8 cellular contexts compared by ENCODE assay signal in the genomic region with DNA sequence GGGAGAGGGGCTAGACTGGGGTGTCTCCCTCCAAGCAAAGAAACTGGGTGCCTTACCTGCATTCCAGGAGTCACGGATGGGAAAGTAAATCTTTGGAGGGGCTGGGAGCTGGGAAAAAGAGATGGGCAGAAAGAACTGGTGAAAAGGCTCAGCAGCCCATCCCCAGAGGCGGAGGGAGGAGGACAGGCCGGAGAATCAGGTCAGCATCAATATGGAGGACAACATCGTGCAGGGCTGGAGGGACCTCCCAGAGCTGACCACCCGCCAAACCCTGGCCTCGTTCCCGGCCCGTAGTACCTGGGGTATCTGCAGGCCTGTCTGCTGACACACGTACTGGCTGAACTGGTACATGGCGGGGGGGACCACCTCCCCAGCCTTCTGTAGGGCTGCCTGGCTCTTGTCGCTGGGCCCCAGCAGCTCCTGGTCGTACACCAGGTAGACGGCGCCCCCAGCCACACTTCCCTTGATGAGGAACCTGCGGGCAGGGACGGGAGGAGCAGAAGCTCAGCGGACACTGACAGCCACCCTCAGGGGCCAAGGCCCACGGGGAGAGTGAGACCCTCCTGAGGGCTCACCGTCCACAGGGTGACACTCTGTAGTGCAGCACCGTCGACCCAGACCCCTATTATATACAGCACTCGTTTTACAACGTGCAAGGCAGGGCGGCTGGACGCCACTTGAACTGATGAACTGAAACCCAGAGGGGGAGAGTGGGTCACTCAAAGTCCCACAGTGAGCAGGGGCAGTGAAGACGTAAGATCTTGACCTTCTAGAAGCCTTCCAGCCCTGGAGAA.
DNase-seq lines count a peak whose midpoint lies in the region; ATAC-seq and TF ChIP-seq lines count a peak whose summit lies in the region.

No MANE protein-coding gene starts in this region.

- H3K4me1 ChIP-seq in duodenal mucosa (ENCODE audit: control insufficient read depth in 1 of 2, insufficient read depth in 2 of 2, low read length in 2 of 2) = peaks cover 5 to 22% of the 10 kb centered on the region in 2 donors

- H3K27ac Mint-ChIP-seq in nephron = peak overlapping the region; percentile 85 to 96 (median 92)

- peak overlapping the region; percentile 95 to 98 for H3K9ac ChIP-seq in duodenal mucosa (ENCODE audit: low read depth in 1 of 2, low read length in 2 of 2)

- H3K27me3 Mint-ChIP-seq in nephron (ENCODE audit: low read depth) = no peaks in the 10 kb centered on the region

- ATAC-seq in GM21423 (IDR thresholded peaks at IDR 0.05; ENCODE audit: unreplicated experiment) = no peak
- ATAC-seq in HG03460 (IDR thresholded peaks at IDR 0.05; ENCODE audit: unreplicated experiment) = no peak
- no peak for ATAC-seq in HG02840 (IDR thresholded peaks at IDR 0.05; ENCODE audit: low FRiP score, unreplicated experiment)

- no peak for TF ChIP-seq CTCF in C4-2B (conservative IDR thresholded peaks at IDR 0.05)
- no peak for TF ChIP-seq CTCF in NB4 (IDR thresholded peaks at IDR 0.05; ENCODE audit: low read depth, low read length)
- no peak for TF ChIP-seq CTCF in nephron (IDR thresholded peaks at IDR 0.05; ENCODE audit: unreplicated experiment in 3 of 3)

- peaks cover 0 to 3% of the 10 kb centered on the region in 2 donors for H3K27me3 ChIP-seq in duodenal mucosa (ENCODE audit: control insufficient read depth in 1 of 2, insufficient read depth in 2 of 2, low read length in 2 of 2)

- no peaks in the 10 kb centered on the region for H3K9me3 Mint-ChIP-seq in nephron

- DNase-seq in NB4 (ENCODE audit: low read depth) (peak; percentile 21), NCI-H526 (lab: John Stamatoyannopoulos, UW) (no peak)

- H3K4me3 ChIP-seq in NB4 (ENCODE audit: low read depth, low read length) (peak overlapping the region; percentile 86), duodenal mucosa (ENCODE audit: low read depth in 1 of 2, low read length in 2 of 2) (peak overlapping the region; percentile 94 to 99)

- H3K4me3 Mint-ChIP-seq in nephron = peak overlapping the region; percentile 98 to 100 (median 99)

- H3K27ac ChIP-seq in C4-2B (peak overlapping the region; percentile 80), duodenal mucosa (ENCODE audit: low read depth, low read length) (peak overlapping the region; percentile 57)

- H3K9me3 ChIP-seq in duodenal mucosa (ENCODE audit: control insufficient read depth in 1 of 2, low read length in 2 of 2) = no peaks in the 10 kb centered on the region

- peaks cover 0 to 6% of the 10 kb centered on the region in 2 donors for H3K36me3 ChIP-seq in duodenal mucosa (ENCODE audit: control insufficient read depth in 1 of 2, insufficient read depth in 2 of 2, low read length in 2 of 2)

- no peak for TF ChIP-seq POLR2A in NB4 (IDR thresholded peaks at IDR 0.05; ENCODE audit: extremely low read depth, insufficient read length)

- peaks cover 6% of the 10 kb centered on the region for H3K36me3 Mint-ChIP-seq in nephron (ENCODE audit: low read depth)

- H3K4me1 Mint-ChIP-seq in nephron = peaks cover 36% of the 10 kb centered on the region
